In genomic region chr13:104327217-104327616, GRCh38 we compare ENCODE assay signal across 21 cellular contexts.
"Had no signal": no experiment of that assay in that cellular context is flagged by ENCODE, and none has a peak within 500 bp of the region (broad histone marks: within the 10 kb centered on the region; RNA-seq: fewer than 3 reads in every experiment).

No MANE protein-coding gene starts in this region.

- H3K4me1 ChIP-seq: gastrocnemius medialis, lower lobe of right lung, transverse colon, uterus had no signal

- H3K27me3 ChIP-seq: gastrocnemius medialis, transverse colon, uterus had no signal

- ATAC-seq: activated naive CD8-positive, alpha-beta T cell treated with anti-CD3 and anti-CD28 coated beads, Interleukin-2, amount 50 U/mL, for 24 hours; effector memory CD8-positive, alpha-beta T cell; gastrocnemius medialis; lower lobe of right lung; T-cell; WTC11 had no signal

- DNase-seq: activated CD4-positive, alpha-beta memory T cell treated with anti-CD3 and anti-CD28 coated beads, Interleukin-2, amount 10 ng/mL, durations not matched to agents 7 days and 5 days; activated CD4-positive, alpha-beta T cell treated with anti-CD3 and anti-CD28 coated beads for 4 hours; activated naive CD4-positive, alpha-beta T cell treated with anti-CD3 and anti-CD28 coated beads, Interleukin-2, amount 10 ng/mL, durations not matched to agents 7 days and 5 days; activated naive CD8-positive, alpha-beta T cell treated with anti-CD3 and anti-CD28 coated beads, Interleukin-2, amount 50 U/mL, for 24 hours; activated T-cell treated with anti-CD3 and anti-CD28 coated beads, Interleukin-2, amount 50 U/mL, for 24 hours; aorta; effector memory CD8-positive, alpha-beta T cell; gastrocnemius medialis; head of caudate nucleus; left cardiac atrium; lower lobe of right lung; nephron progenitor cell; nucleus accumbens; posterior cingulate gyrus; stimulated activated CD4-positive, alpha-beta T cell treated with anti-CD3 and anti-CD28 coated beads, Interleukin-2, amount 100 ng/mL, for 24 hours; T-cell; transverse colon; uterus had no signal

- H3K36me3 ChIP-seq: gastrocnemius medialis, lower lobe of right lung, transverse colon, uterus had no signal

- H3K4me3 ChIP-seq: gastrocnemius medialis, lower lobe of right lung, SK-N-MC, transverse colon, uterus had no signal

- H3K9me3 ChIP-seq: gastrocnemius medialis, lower lobe of right lung, uterus had no signal

- H3K27ac ChIP-seq: epithelial cell of prostate, gastrocnemius medialis, lower lobe of right lung, SK-N-MC, transverse colon, uterus had no signal
